ENCODE assay signal across 15 cellular contexts in genomic region chr3:62662680-62663079, GRCh38.
DNase-seq lines count a peak whose midpoint lies in the region; ATAC-seq and TF ChIP-seq lines count a peak whose summit lies in the region.
"Had no signal": no experiment of that assay in that cellular context is flagged by ENCODE, and none has a peak within 500 bp of the region (broad histone marks: within the 10 kb centered on the region; RNA-seq: fewer than 3 reads in every experiment).

No MANE protein-coding gene starts in this region.

- H3K9ac ChIP-seq in SK-N-SH, result no peak overlapping the region
- H3K9ac ChIP-seq: GM23248 had no signal

- H3K27ac Mint-ChIP-seq in activated T-helper 1 cell treated with anti-CD3 and anti-CD28 coated beads, Interleukin-12 subunit alpha, Interleukin-12 subunit beta, Interleukin-2, Interleukin-4 antibody, amounts not matched to agents 30 ng/mL and 10 ng/mL and 1 ng/mL, durations not matched to agents 14 hours and 24 hours and 36 hours, result no peak overlapping the region
- H3K27ac Mint-ChIP-seq: CD4-positive, alpha-beta T cell; IgD-negative memory B cell had no signal

- ATAC-seq in GM18870 (IDR thresholded peaks at IDR 0.05; ENCODE audit: unreplicated experiment), result no peak
- ATAC-seq: HCT116 had no signal

- H3K79me2 ChIP-seq in SK-N-SH (ENCODE audit: insufficient read depth), result no peaks in the 10 kb centered on the region

- H3K4me1 ChIP-seq in SK-N-SH (ENCODE audit: control insufficient read depth in 1 of 2, insufficient read depth in 2 of 2, low read depth in 1 of 2, low read length in 1 of 2), result peaks cover 0 to 12% of the 10 kb centered on the region in 2 experiments; a peak in 2 of 4 replicates

- no peaks in the 10 kb centered on the region for H3K27me3 ChIP-seq in SK-N-SH (ENCODE audit: insufficient read depth)

- H3K9me3 Mint-ChIP-seq in activated T-helper 1 cell treated with anti-CD3 and anti-CD28 coated beads, Interleukin-12 subunit alpha, Interleukin-12 subunit beta, Interleukin-2, Interleukin-4 antibody, amounts not matched to agents 30 ng/mL and 10 ng/mL and 1 ng/mL, durations not matched to agents 14 hours and 24 hours and 36 hours, result no peaks in the 10 kb centered on the region
- H3K9me3 Mint-ChIP-seq: CD4-positive, alpha-beta T cell; IgD-negative memory B cell had no signal

- H3K4me3 Mint-ChIP-seq in activated T-helper 1 cell treated with anti-CD3 and anti-CD28 coated beads, Interleukin-12 subunit alpha, Interleukin-12 subunit beta, Interleukin-2, Interleukin-4 antibody, amounts not matched to agents 30 ng/mL and 10 ng/mL and 1 ng/mL, durations not matched to agents 14 hours and 24 hours and 36 hours, result no peak overlapping the region
- H3K4me3 Mint-ChIP-seq: CD4-positive, alpha-beta T cell; IgD-negative memory B cell had no signal

- DNase-seq in DMS79 treated with DMSO at 0.1 percent for 48 hours (lab: John Stamatoyannopoulos, UW) (peak; percentile 17), DMS79 (lab: John Stamatoyannopoulos, UW) (no peak), NCI-H524 (lab: John Stamatoyannopoulos, UW) (peak; percentile 51 to 67), SK-N-SH (peak; percentile 24), 8988T (no peak)
- no peak for DNase-seq in activated T-helper 1 cell treated with anti-CD3 and anti-CD28 coated beads, Interleukin-12 subunit alpha, Interleukin-12 subunit beta, Interleukin-2, Interleukin-4 antibody, amounts not matched to agents 30 ng/mL and 10 ng/mL and 1 ng/mL, durations not matched to agents 14 hours and 24 hours and 36 hours (ENCODE audit: low spot score)
- DNase-seq: ACHN; C1 segment of cervical spinal cord; Calu3; CD4-positive, alpha-beta T cell; GM23248; KG1 had no signal

- no peaks in the 10 kb centered on the region for H3K36me3 ChIP-seq in SK-N-SH (replicated peaks in 1 of 2; ENCODE audit: control insufficient read depth in 1 of 2, insufficient read depth in 2 of 2, low read length in 1 of 2)

- TF ChIP-seq EP300 in SK-N-SH (IDR thresholded peaks at IDR 0.05; ENCODE audit: borderline replicate concordance in 1 of 2, low read depth in 1 of 2, low read length in 1 of 2), result peak in 1 of 2 experiments; percentile 59; a peak in 1 of 4 replicates

- H3K4me2 ChIP-seq in SK-N-SH, result no peak overlapping the region

- POLR2A ChIA-PET in SK-N-SH (lab: Yijun Ruan, JAX), result no interaction called here

- H3K27me3 Mint-ChIP-seq in activated T-helper 1 cell treated with anti-CD3 and anti-CD28 coated beads, Interleukin-12 subunit alpha, Interleukin-12 subunit beta, Interleukin-2, Interleukin-4 antibody, amounts not matched to agents 30 ng/mL and 10 ng/mL and 1 ng/mL, durations not matched to agents 14 hours and 24 hours and 36 hours (ENCODE audit: insufficient read depth), result no peaks in the 10 kb centered on the region
- H3K27me3 Mint-ChIP-seq: CD4-positive, alpha-beta T cell had no signal

- H2AFZ ChIP-seq in SK-N-SH (ENCODE audit: low read depth), result no peak overlapping the region
- H2AFZ ChIP-seq: GM23248 had no signal

- no peaks in the 10 kb centered on the region for H3K9me2 ChIP-seq in SK-N-SH

- no peak overlapping the region for H3K4me3 ChIP-seq in SK-N-SH (ENCODE audit: low read depth in 2 of 2, low read length in 1 of 2)
- H3K4me3 ChIP-seq: GM23248 had no signal

- no peaks in the 10 kb centered on the region for H3K36me3 Mint-ChIP-seq in activated T-helper 1 cell treated with anti-CD3 and anti-CD28 coated beads, Interleukin-12 subunit alpha, Interleukin-12 subunit beta, Interleukin-2, Interleukin-4 antibody, amounts not matched to agents 30 ng/mL and 10 ng/mL and 1 ng/mL, durations not matched to agents 14 hours and 24 hours and 36 hours (ENCODE audit: low read depth)
- H3K36me3 Mint-ChIP-seq: IgD-negative memory B cell had no signal

- CTCF ChIA-PET in SK-N-SH (lab: Yijun Ruan, JAX), result interaction anchor here (1.2 to 7.5 kb wide), 4 partner anchors 9 to 536 kb away, joined by 3 to 126 read pairs (median 5); no protein-coding TSS in a partner anchor

- H4K20me1 ChIP-seq in SK-N-SH (ENCODE audit: insufficient read depth), result no peaks in the 10 kb centered on the region

- intact Hi-C loops in activated T-helper 1 cell treated with anti-CD3 and anti-CD28 coated beads, Interleukin-12 subunit alpha, Interleukin-12 subunit beta, Interleukin-2, Interleukin-4 antibody, amounts not matched to agents 30 ng/mL and 10 ng/mL and 1 ng/mL, durations not matched to agents 14 hours and 24 hours and 36 hours (cut with micrococcal nuclease), result loop anchor here (10.0 kb wide), 1 partner anchor 572 kb away; no protein-coding TSS in a partner anchor

- 29% methylated on average over 6 of the region's 6 CpGs for WGBS in SK-N-SH (ENCODE audit: low lambda C conversion rate)

- TF ChIP-seq CTCF in SK-N-SH (IDR thresholded peaks at IDR 0.05), result no peak

- no peak for TF ChIP-seq RAD21 in SK-N-SH (IDR thresholded peaks at IDR 0.05; ENCODE audit: low read length)

- no peaks in the 10 kb centered on the region for H3K9me3 ChIP-seq in SK-N-SH

- no peaks in the 10 kb centered on the region for H3K4me1 Mint-ChIP-seq in activated T-helper 1 cell treated with anti-CD3 and anti-CD28 coated beads, Interleukin-12 subunit alpha, Interleukin-12 subunit beta, Interleukin-2, Interleukin-4 antibody, amounts not matched to agents 30 ng/mL and 10 ng/mL and 1 ng/mL, durations not matched to agents 14 hours and 24 hours and 36 hours (ENCODE audit: low read depth)
- H3K4me1 Mint-ChIP-seq: IgD-negative memory B cell had no signal

- H3K27ac ChIP-seq in SK-N-SH (ENCODE audit: low read depth in 2 of 2, low read length in 1 of 2), result no peak overlapping the region
- H3K27ac ChIP-seq: GM23248 had no signal

- H3F3A ChIP-seq in SK-N-SH (replicated peaks; ENCODE audit: insufficient read depth), result no peaks in the 10 kb centered on the region

TF ChIP-seq in SK-N-SH, 30 proteins besides CTCF, POLR2A, EP300 and RAD21:
- TF ChIP-seq GATA2 (CRISPR knock-in tag; IDR thresholded peaks at IDR 0.05) (peak; percentile 69), RFX5 (IDR thresholded peaks at IDR 0.05; ENCODE audit: low read length) (no peak), TCF12 (IDR thresholded peaks at IDR 0.05) (peak; percentile 63), RCOR1 (IDR thresholded peaks at IDR 0.05; ENCODE audit: low read length) (peak; percentile 44; the same call in 1 of the 2 replicates), PBX3 (IDR thresholded peaks at IDR 0.05) (peak; percentile 22; the same call in 1 of the 2 replicates), SIN3A (IDR thresholded peaks at IDR 0.05; ENCODE audit: borderline replicate concordance, low read depth, low read length) (no peak), NRF1 (IDR thresholded peaks at IDR 0.05; ENCODE audit: low read depth, low read length) (no peak)
TF ChIP-seq in SK-N-SH: peak in this region for 4.

Comparison
In these comparisons a context has a peak if more than half of its experiments do, and no peak if none do; other contexts are left out.
1. DNase-seq: peak in DMS79 treated with DMSO at 0.1 percent for 48 hours (single experiment), NCI-H524 (2 of 2) and SK-N-SH (single experiment); none in DMS79 (single experiment), activated T-helper 1 cell treated with anti-CD3 and anti-CD28 coated beads, Interleukin-12 subunit alpha, Interleukin-12 subunit beta, Interleukin-2, Interleukin-4 antibody, amounts not matched to agents 30 ng/mL and 10 ng/mL and 1 ng/mL, durations not matched to agents 14 hours and 24 hours and 36 hours (single experiment) and 8988T (single experiment).